In the genomic region with DNA sequence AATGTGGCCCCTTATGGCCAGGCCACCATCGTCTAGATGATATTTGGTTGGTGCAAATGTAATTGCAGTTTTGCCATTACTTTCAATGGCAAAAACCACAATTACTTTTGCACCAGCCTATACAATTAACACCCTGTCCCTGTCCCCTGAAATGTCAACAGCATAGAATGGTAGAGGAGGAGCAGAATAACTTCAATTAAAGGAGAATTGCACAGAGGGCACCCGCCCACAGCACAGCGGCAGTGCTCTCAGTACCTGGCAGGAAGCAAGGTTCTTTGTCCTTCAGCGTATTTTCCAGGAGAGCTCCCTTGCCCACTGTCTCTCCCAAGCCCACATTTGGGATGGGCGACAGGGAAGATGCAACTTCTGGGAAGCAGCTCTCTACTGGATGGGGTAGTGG, we compare ENCODE assay signal across 23 cellular contexts.
"Had no signal": no experiment of that assay in that cellular context is flagged by ENCODE, and none has a peak within 500 bp of the region (broad histone marks: within the 10 kb centered on the region; RNA-seq: fewer than 3 reads in every experiment).

No MANE protein-coding gene starts in this region.

- H3K4me3 ChIP-seq: esophagus squamous epithelium, gastroesophageal sphincter, lung, sigmoid colon, skin epidermis, testis, tibial nerve had no signal

- DNase-seq: effector memory CD8-positive, alpha-beta T cell; esophagus squamous epithelium; foreskin fibroblast; glutamatergic neuron; immature natural killer cell; kidney; left cardiac atrium; left ventricle myocardium superior; mesenchymal stem cell; midbrain; naive B cell; sigmoid colon; stimulated activated CD4-positive, alpha-beta T cell treated with anti-CD3 and anti-CD28 coated beads, Interleukin-2, amount 100 ng/mL, for 24 hours; stimulated activated CD4-positive, alpha-beta T cell treated with anti-CD3 and anti-CD28 coated beads, Interleukin-4, amount 100 ng/mL, for 4 hours; stimulated activated naive B cell treated with anti-CD40 and anti-IgM and Interleukin-4, amounts not matched to agents 10 μg/mL and 1 μg/mL and 100 μg/mL, for 72 hours; stimulated activated naive CD8-positive, alpha-beta T cell treated with anti-CD3 and anti-CD28 coated beads, Interleukin-15, amount 100 ng/mL, for 72 hours; testis had no signal

- H3K27me3 ChIP-seq: testis had no signal

- H3K36me3 ChIP-seq: esophagus squamous epithelium, gastroesophageal sphincter, neutrophil, sigmoid colon, tibial nerve had no signal

- H3K27ac ChIP-seq: epithelial cell of prostate, esophagus squamous epithelium, gastroesophageal sphincter, neutrophil, sigmoid colon, skin epidermis, testis, tibial nerve had no signal

- H3K4me1 ChIP-seq: esophagus squamous epithelium, gastroesophageal sphincter, sigmoid colon, testis, tibial nerve had no signal

- H3K9me3 ChIP-seq: esophagus squamous epithelium, gastroesophageal sphincter, neutrophil, sigmoid colon, testis, tibial nerve had no signal

- ATAC-seq: effector memory CD8-positive, alpha-beta T cell; gastroesophageal sphincter; left cardiac atrium; left ventricle myocardium superior; stimulated activated naive B cell treated with anti-CD40 and anti-IgM and Interleukin-4, amounts not matched to agents 10 μg/mL and 1 μg/mL and 100 μg/mL, for 72 hours; stimulated activated naive CD8-positive, alpha-beta T cell treated with anti-CD3 and anti-CD28 coated beads, Interleukin-15, amount 100 ng/mL, for 72 hours had no signal
